9 cellular contexts compared by ENCODE assay signal in the genomic region with DNA sequence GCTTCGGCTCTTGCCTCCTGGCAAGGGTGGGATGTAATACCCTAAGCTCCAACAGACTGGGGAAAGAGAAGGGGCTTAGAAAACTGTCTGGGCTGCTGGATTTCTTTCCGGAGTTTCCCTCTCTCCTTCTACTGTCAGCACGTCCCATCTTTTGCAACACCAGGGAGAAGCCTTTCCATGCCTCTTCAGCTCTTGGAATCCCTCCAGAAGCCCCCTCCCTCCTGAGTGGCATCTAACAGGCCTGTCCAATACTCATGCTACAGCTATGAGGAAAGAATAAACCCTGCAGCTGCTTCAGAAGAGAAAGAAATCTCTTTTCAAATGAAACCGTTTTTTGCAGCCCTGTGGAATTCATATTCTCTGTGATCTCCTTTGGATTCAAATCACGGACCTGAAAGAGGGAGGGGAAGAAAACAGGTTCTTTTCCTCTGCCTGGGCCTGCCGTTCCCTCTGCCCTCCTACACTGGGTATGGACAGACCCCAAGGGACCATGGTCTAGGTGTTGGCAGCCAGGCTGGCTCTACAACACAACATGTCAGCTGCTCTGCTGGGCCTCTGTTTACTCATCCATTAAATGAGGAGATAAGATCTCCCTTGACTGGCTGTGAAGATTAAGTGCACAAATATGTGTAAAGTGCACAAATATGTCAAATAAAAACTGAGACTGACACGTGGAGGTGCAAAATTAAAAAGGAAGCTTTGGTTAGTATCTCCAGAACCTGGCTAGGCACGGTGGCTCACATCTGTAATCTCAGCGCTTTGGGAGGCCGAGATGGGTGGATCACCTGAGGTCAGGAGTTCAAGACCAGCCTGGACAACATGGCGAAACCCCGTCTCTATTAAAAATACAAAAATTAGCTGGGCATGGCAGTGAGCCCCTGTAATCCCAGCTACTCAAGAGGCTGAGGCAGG. TPM values are rescaled to one million over a fixed set of nuclear protein-coding genes. Genes with fewer than 3 reads are reported as not detected.
A peak's percentile ranks its signal among the peaks of the same experiment; 100 is the strongest.
DNase-seq lines count a peak whose midpoint lies in the region; ATAC-seq and TF ChIP-seq lines count a peak whose summit lies in the region.
"Had no signal": no experiment of that assay in that cellular context is flagged by ENCODE, and none has a peak within 500 bp of the region (broad histone marks: within the 10 kb centered on the region; RNA-seq: fewer than 3 reads in every experiment).

No MANE protein-coding gene starts in this region.

- no peaks in the 10 kb centered on the region for H3K36me3 ChIP-seq in right atrium auricular region

- ATAC-seq in SK-N-SH treated with all-trans-retinoic acid at 6 μM for 48 hours (peak; percentile 19), GM21786 (IDR thresholded peaks at IDR 0.05; ENCODE audit: unreplicated experiment) (no peak)

- no peaks in the 10 kb centered on the region for H3K27me3 ChIP-seq in right atrium auricular region

- peaks cover 55% of the 10 kb centered on the region for H3K4me1 Mint-ChIP-seq in activated CD4-positive, alpha-beta T cell treated with anti-CD3 and anti-CD28 coated beads, Interleukin-2, amount 10 ng/mL, durations not matched to agents 24 days and 14 days
- peaks cover 32% of the 10 kb centered on the region for H3K4me1 Mint-ChIP-seq in type B pancreatic cell (ENCODE audit: unreplicated experiment)

- H3K27ac Mint-ChIP-seq in activated CD4-positive, alpha-beta T cell treated with anti-CD3 and anti-CD28 coated beads, Interleukin-2, amount 10 ng/mL, durations not matched to agents 24 days and 14 days: peak overlapping the region; percentile 45
- H3K27ac Mint-ChIP-seq in type B pancreatic cell: peak overlapping the region; percentile 87
- H3K27ac Mint-ChIP-seq: B cell had no signal

- H3K9me3 Mint-ChIP-seq in activated CD4-positive, alpha-beta T cell treated with anti-CD3 and anti-CD28 coated beads, Interleukin-2, amount 10 ng/mL, durations not matched to agents 24 days and 14 days: no peaks in the 10 kb centered on the region
- H3K9me3 Mint-ChIP-seq in type B pancreatic cell: no peaks in the 10 kb centered on the region

- intact Hi-C loops in activated CD4-positive, alpha-beta T cell treated with anti-CD3 and anti-CD28 coated beads, Interleukin-2, amount 10 ng/mL, durations not matched to agents 24 days and 14 days (cut with micrococcal nuclease): loop anchor here (10.0 kb wide), 2 partner anchors 478 to 728 kb away; a partner anchor contains a TSS

- no peak overlapping the region for H3K4me3 Mint-ChIP-seq in activated CD4-positive, alpha-beta T cell treated with anti-CD3 and anti-CD28 coated beads, Interleukin-2, amount 10 ng/mL, durations not matched to agents 24 days and 14 days
- H3K4me3 Mint-ChIP-seq in type B pancreatic cell: peak overlapping the region; percentile 50
- H3K4me3 Mint-ChIP-seq: B cell had no signal

- peaks cover 0 to 52% of the 10 kb centered on the region in 2 donors for H3K4me1 ChIP-seq in right atrium auricular region

- no peaks in the 10 kb centered on the region for H3K9me3 ChIP-seq in right atrium auricular region

- no peaks in the 10 kb centered on the region for H3K36me3 Mint-ChIP-seq in activated CD4-positive, alpha-beta T cell treated with anti-CD3 and anti-CD28 coated beads, Interleukin-2, amount 10 ng/mL, durations not matched to agents 24 days and 14 days (ENCODE audit: low read depth)
- no peaks in the 10 kb centered on the region for H3K36me3 Mint-ChIP-seq in type B pancreatic cell

- no peak overlapping the region for H3K4me3 ChIP-seq in right atrium auricular region

- DNase-seq in activated CD4-positive, alpha-beta T cell treated with anti-CD3 and anti-CD28 coated beads, Interleukin-2, amount 10 ng/mL, durations not matched to agents 24 days and 14 days: no peak
- no peak for DNase-seq in activated CD4-positive, alpha-beta T cell treated with anti-CD3 and anti-CD28 coated beads, Interleukin-2, amount 50 U/mL, for 48 hours
- DNase-seq in right atrium auricular region (ENCODE audit: low spot score) (no peak), type B pancreatic cell (ENCODE audit: extremely low spot score, unreplicated experiment) (no peak), HuH-7 (ENCODE audit: low spot score) (no peak), retina (no peak)

- H3K27ac ChIP-seq in right atrium auricular region: peak overlapping the region; percentile 81 to 83

- TF ChIP-seq CTCF in right atrium auricular region (IDR thresholded peaks at IDR 0.05) (no peak), type B pancreatic cell (conservative IDR thresholded peaks at IDR 0.05) (no peak)

- peaks cover 10% of the 10 kb centered on the region for H3K27me3 Mint-ChIP-seq in activated CD4-positive, alpha-beta T cell treated with anti-CD3 and anti-CD28 coated beads, Interleukin-2, amount 10 ng/mL, durations not matched to agents 24 days and 14 days
- peaks cover 6% of the 10 kb centered on the region for H3K27me3 Mint-ChIP-seq in type B pancreatic cell

TF ChIP-seq in SK-N-SH treated with all-trans-retinoic acid at 6 μM for 48 hours, 23 proteins besides CTCF, POLR2A, EP300 and RAD21:
- TF ChIP-seq, protein P1, sequence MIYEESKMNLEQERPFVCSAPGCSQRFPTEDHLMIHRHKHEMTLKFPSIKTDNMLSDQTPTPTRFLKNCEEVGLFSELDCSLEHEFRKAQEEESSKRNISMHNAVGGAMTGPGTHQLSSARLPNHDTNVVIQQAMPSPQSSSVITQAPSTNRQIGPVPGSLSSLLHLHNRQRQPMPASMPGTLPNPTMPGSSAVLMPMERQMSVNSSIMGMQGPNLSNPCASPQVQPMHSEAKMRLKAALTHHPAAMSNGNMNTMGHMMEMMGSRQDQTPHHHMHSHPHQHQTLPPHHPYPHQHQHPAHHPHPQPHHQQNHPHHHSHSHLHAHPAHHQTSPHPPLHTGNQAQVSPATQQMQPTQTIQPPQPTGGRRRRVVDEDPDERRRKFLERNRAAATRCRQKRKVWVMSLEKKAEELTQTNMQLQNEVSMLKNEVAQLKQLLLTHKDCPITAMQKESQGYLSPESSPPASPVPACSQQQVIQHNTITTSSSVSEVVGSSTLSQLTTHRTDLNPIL (CRISPR knock-in tag; IDR thresholded peaks at IDR 0.05; ENCODE audit: low read depth): no peak
- TF ChIP-seq, protein P2, sequence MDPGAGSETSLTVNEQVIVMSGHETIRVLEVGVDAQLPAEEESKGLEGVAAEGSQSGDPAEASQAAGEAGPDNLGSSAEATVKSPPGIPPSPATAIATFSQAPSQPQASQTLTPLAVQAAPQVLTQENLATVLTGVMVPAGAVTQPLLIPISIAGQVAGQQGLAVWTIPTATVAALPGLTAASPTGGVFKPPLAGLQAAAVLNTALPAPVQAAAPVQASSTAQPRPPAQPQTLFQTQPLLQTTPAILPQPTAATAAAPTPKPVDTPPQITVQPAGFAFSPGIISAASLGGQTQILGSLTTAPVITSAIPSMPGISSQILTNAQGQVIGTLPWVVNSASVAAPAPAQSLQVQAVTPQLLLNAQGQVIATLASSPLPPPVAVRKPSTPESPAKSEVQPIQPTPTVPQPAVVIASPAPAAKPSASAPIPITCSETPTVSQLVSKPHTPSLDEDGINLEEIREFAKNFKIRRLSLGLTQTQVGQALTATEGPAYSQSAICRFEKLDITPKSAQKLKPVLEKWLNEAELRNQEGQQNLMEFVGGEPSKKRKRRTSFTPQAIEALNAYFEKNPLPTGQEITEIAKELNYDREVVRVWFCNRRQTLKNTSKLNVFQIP (CRISPR knock-in tag; IDR thresholded peaks at IDR 0.05; ENCODE audit: borderline replicate concordance, low read depth): no peak
- TF ChIP-seq SNAI2 (CRISPR knock-in tag; IDR thresholded peaks at IDR 0.05) (no peak), ZNF70 (CRISPR knock-in tag; IDR thresholded peaks at IDR 0.05) (no peak), PPARA (CRISPR knock-in tag; IDR thresholded peaks at IDR 0.05; ENCODE audit: borderline replicate concordance) (no peak), ZFP3 (CRISPR knock-in tag; IDR thresholded peaks at IDR 0.05) (no peak), ISL1 (CRISPR knock-in tag; IDR thresholded peaks at IDR 0.05) (no peak), RARB (CRISPR knock-in tag; IDR thresholded peaks at IDR 0.05) (no peak), CSDC2 (CRISPR knock-in tag; IDR thresholded peaks at IDR 0.05) (no peak), BACH2 (CRISPR knock-in tag; IDR thresholded peaks at IDR 0.05; ENCODE audit: borderline replicate concordance) (no peak), TOX (CRISPR knock-in tag; IDR thresholded peaks at IDR 0.05; ENCODE audit: borderline replicate concordance) (no peak), ZC3H10 (CRISPR knock-in tag; IDR thresholded peaks at IDR 0.05) (no peak)
- TF ChIP-seq, protein P3, sequence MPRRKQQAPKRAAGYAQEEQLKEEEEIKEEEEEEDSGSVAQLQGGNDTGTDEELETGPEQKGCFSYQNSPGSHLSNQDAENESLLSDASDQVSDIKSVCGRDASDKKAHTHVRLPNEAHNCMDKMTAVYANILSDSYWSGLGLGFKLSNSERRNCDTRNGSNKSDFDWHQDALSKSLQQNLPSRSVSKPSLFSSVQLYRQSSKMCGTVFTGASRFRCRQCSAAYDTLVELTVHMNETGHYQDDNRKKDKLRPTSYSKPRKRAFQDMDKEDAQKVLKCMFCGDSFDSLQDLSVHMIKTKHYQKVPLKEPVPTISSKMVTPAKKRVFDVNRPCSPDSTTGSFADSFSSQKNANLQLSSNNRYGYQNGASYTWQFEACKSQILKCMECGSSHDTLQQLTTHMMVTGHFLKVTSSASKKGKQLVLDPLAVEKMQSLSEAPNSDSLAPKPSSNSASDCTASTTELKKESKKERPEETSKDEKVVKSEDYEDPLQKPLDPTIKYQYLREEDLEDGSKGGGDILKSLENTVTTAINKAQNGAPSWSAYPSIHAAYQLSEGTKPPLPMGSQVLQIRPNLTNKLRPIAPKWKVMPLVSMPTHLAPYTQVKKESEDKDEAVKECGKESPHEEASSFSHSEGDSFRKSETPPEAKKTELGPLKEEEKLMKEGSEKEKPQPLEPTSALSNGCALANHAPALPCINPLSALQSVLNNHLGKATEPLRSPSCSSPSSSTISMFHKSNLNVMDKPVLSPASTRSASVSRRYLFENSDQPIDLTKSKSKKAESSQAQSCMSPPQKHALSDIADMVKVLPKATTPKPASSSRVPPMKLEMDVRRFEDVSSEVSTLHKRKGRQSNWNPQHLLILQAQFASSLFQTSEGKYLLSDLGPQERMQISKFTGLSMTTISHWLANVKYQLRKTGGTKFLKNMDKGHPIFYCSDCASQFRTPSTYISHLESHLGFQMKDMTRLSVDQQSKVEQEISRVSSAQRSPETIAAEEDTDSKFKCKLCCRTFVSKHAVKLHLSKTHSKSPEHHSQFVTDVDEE (CRISPR knock-in tag; IDR thresholded peaks at IDR 0.05): no peak

RNA-seq across cellular contexts. Expression of a gene that starts 6.0 kb away (rescaled TPM):
- 69.6 and 73.1 TPM in 2 replicates for total RNA-seq in activated CD4-positive, alpha-beta T cell treated with anti-CD3 and anti-CD28 coated beads, Interleukin-2, amount 10 ng/mL, durations not matched to agents 24 days and 14 days
- total RNA-seq in right atrium auricular region (10 to 100 TPM; 61.4 to 72.3 TPM), type B pancreatic cell (ENCODE audit: low replicate concordance) (111 and 120 TPM in 2 replicates)

RNA-seq across cellular contexts. Expression of a gene that starts 40.8 kb away (rescaled TPM):
- not detected in 2 replicates for total RNA-seq in activated CD4-positive, alpha-beta T cell treated with anti-CD3 and anti-CD28 coated beads, Interleukin-2, amount 10 ng/mL, durations not matched to agents 24 days and 14 days
- total RNA-seq in right atrium auricular region (not detected), type B pancreatic cell (ENCODE audit: low replicate concordance) (0.71 and 2.3 TPM in 2 replicates)
